ENCODE assay signal across 14 cellular contexts in the genomic region with DNA sequence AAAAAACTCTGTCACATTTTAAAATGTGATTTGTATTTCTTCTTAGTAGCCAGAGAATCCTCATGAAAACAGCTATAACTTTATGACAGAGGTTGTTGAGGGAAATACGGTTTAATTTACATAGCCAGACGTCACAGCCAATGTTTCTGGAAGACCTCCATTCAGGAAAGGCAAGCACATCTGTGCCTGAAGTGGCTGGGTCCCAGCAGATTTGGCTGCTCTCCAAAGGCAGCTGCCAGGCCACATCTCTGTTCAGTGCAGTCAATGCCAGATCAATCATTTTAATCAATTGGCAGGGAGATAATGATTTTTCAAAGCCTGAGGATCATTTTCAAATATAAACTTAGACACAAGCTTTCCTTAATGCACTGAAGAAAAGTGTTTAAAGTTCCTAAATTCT.
"Had no signal": no experiment of that assay in that cellular context is flagged by ENCODE, and none has a peak within 500 bp of the region (broad histone marks: within the 10 kb centered on the region; RNA-seq: fewer than 3 reads in every experiment).

No MANE protein-coding gene starts in this region.

- H3K27ac ChIP-seq: esophagus squamous epithelium, spleen, upper lobe of right lung had no signal

- ATAC-seq: effector memory CD8-positive, alpha-beta T cell; left ventricle myocardium superior; stimulated activated naive B cell treated with anti-CD40 and anti-IgM and Interleukin-4, amounts not matched to agents 10 μg/mL and 1 μg/mL and 100 μg/mL, for 72 hours; upper lobe of right lung had no signal

- H3K4me1 ChIP-seq: esophagus squamous epithelium, spleen, upper lobe of right lung had no signal

- H3K4me3 ChIP-seq: esophagus squamous epithelium, spleen, upper lobe of right lung had no signal

- H3K4me3 Mint-ChIP-seq: activated naive CD8-positive, alpha-beta T cell treated with anti-CD3 and anti-CD28 coated beads for 36 hours; effector memory CD8-positive, alpha-beta T cell; stimulated activated naive B cell treated with anti-CD40 and anti-IgM and Interleukin-4, amounts not matched to agents 10 μg/mL and 1 μg/mL and 100 μg/mL, for 72 hours had no signal

- H3K27me3 Mint-ChIP-seq: activated naive CD8-positive, alpha-beta T cell treated with anti-CD3 and anti-CD28 coated beads for 36 hours; effector memory CD8-positive, alpha-beta T cell had no signal

- DNase-seq: activated CD4-positive, alpha-beta T cell treated with anti-CD3 and anti-CD28 coated beads, Interleukin-2, amount 50 U/mL, for 48 hours; activated naive CD4-positive, alpha-beta T cell; activated naive CD8-positive, alpha-beta T cell treated with anti-CD3 and anti-CD28 coated beads for 36 hours; activated T-cell treated with anti-CD3 and anti-CD28 coated beads for 4 hours; amniotic stem cell; dermis blood vessel endothelial cell; effector memory CD8-positive, alpha-beta T cell; esophagus squamous epithelium; left ventricle myocardium superior; occipital lobe; retina; spleen; stimulated activated naive B cell treated with anti-CD40 and anti-IgM and Interleukin-4, amounts not matched to agents 10 μg/mL and 1 μg/mL and 100 μg/mL, for 72 hours; upper lobe of right lung had no signal

- H3K36me3 Mint-ChIP-seq: activated naive CD8-positive, alpha-beta T cell treated with anti-CD3 and anti-CD28 coated beads for 36 hours; stimulated activated naive B cell treated with anti-CD40 and anti-IgM and Interleukin-4, amounts not matched to agents 10 μg/mL and 1 μg/mL and 100 μg/mL, for 72 hours had no signal

- H3K9me3 Mint-ChIP-seq: activated naive CD8-positive, alpha-beta T cell treated with anti-CD3 and anti-CD28 coated beads for 36 hours; effector memory CD8-positive, alpha-beta T cell; stimulated activated naive B cell treated with anti-CD40 and anti-IgM and Interleukin-4, amounts not matched to agents 10 μg/mL and 1 μg/mL and 100 μg/mL, for 72 hours had no signal

- H3K9me3 ChIP-seq: esophagus squamous epithelium, spleen, upper lobe of right lung had no signal

- H3K27me3 ChIP-seq: esophagus squamous epithelium, upper lobe of right lung had no signal

- H3K27ac Mint-ChIP-seq: activated naive CD8-positive, alpha-beta T cell treated with anti-CD3 and anti-CD28 coated beads for 36 hours; effector memory CD8-positive, alpha-beta T cell; stimulated activated naive B cell treated with anti-CD40 and anti-IgM and Interleukin-4, amounts not matched to agents 10 μg/mL and 1 μg/mL and 100 μg/mL, for 72 hours had no signal

- H3K36me3 ChIP-seq: esophagus squamous epithelium, spleen, upper lobe of right lung had no signal

- H3K4me1 Mint-ChIP-seq: activated naive CD8-positive, alpha-beta T cell treated with anti-CD3 and anti-CD28 coated beads for 36 hours; stimulated activated naive B cell treated with anti-CD40 and anti-IgM and Interleukin-4, amounts not matched to agents 10 μg/mL and 1 μg/mL and 100 μg/mL, for 72 hours had no signal
